In the genomic region with DNA sequence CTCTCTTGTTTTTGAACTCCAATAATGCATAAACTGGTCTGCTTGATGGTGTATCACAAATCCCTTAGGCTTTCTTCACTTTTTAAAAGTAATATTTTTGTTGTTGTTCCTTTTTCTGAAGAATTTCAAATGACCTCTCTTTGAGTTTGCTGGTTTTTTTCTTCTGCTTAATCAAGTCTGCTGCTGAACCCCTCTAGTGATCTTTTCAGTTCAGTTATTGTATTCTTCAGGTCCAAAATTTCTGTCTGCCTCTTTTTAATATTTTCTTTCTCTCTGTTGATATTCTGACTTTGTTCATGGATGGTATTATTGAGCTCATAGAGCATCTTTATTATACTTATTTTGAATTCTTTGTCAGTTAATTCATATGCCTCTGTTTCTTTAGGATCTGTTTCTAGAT, we compare ENCODE assay signal across 33 cellular contexts. TPM values are rescaled to one million over a fixed set of nuclear protein-coding genes. Genes with fewer than 3 reads are reported as not detected.
DNase-seq lines count a peak whose midpoint lies in the region; ATAC-seq, FAIRE-seq and TF ChIP-seq lines count a peak whose summit lies in the region.
"Had no signal": no experiment of that assay in that cellular context is flagged by ENCODE, and none has a peak within 500 bp of the region (broad histone marks: within the 10 kb centered on the region; RNA-seq: fewer than 3 reads in every experiment).

No MANE protein-coding gene starts in this region.

- H3K27ac Mint-ChIP-seq in activated naive CD4-positive, alpha-beta T cell treated with anti-CD3 and anti-CD28 coated beads for 36 hours, result no peak overlapping the region
- H3K27ac Mint-ChIP-seq: B cell; CD14-positive monocyte; CD4-positive, alpha-beta memory T cell; CD4-positive, alpha-beta T cell; CD4-positive, CD25-positive, alpha-beta regulatory T cell; CD8-positive, alpha-beta memory T cell; CD8-positive, alpha-beta T cell had no signal

- no peak overlapping the region for H2AFZ ChIP-seq in HepG2 (ENCODE audit: low read length)
- no peak overlapping the region for H2AFZ ChIP-seq in K562 (ENCODE audit: low read depth, low read length)

- ATAC-seq in HepG2, result no peak
- no peak for ATAC-seq in right lobe of liver
- ATAC-seq in K562, result no peak
- ATAC-seq: A549; CD8-positive, alpha-beta T cell had no signal

- FAIRE-seq in HepG2 (lab: Jason Lieb, UNC) (no peak), K562 (lab: Jason Lieb, UNC) (no peak)
- FAIRE-seq: A204.1, A549, D721Med had no signal

- H3K9ac ChIP-seq in HepG2 (ENCODE audit: insufficient read depth, low read depth, low read length), result no peak overlapping the region
- H3K9ac ChIP-seq in K562 (ENCODE audit: insufficient read depth in 1 of 2, low read depth in 2 of 2, low read length in 2 of 2), result no peak overlapping the region
- H3K9ac ChIP-seq: BLaER1; BLaER1 treated with 17β-estradiol and CSF1 and Interleukin-3, amounts not matched to agents 10 nM and 100 nM had no signal

- H3K36me3 ChIP-seq in HepG2 (replicated peaks in 1 of 2; ENCODE audit: control insufficient read depth in 1 of 2, insufficient read depth in 2 of 2, low read length in 2 of 2) (no peaks in the 10 kb centered on the region), right lobe of liver (no peaks in the 10 kb centered on the region), K562 (ENCODE audit: control insufficient read depth, insufficient read depth, low read length) (no peaks in the 10 kb centered on the region)
- H3K36me3 ChIP-seq: BE2C; BLaER1; BLaER1 treated with 17β-estradiol and CSF1 and Interleukin-3, amounts not matched to agents 10 nM and 100 nM had no signal

- TF ChIP-seq EP300 in HepG2 (IDR thresholded peaks at IDR 0.05; ENCODE audit: low read depth in 2 of 2, low read length in 2 of 2) (no peak), HepG2 (CRISPR knock-in tag; IDR thresholded peaks at IDR 0.05; ENCODE audit: borderline replicate concordance) (no peak), K562 (IDR thresholded peaks at IDR 0.05; ENCODE audit: low read length) (no peak)

- TF ChIP-seq CTCF in HepG2 (CRISPR knock-in tag; IDR thresholded peaks at IDR 0.05), result no peak
- no peak for TF ChIP-seq CTCF in right lobe of liver (IDR thresholded peaks at IDR 0.05)
- TF ChIP-seq CTCF in K562 (IDR thresholded peaks at IDR 0.05 in 2 of 3, conservative IDR thresholded peaks at IDR 0.05 in 1 of 3; ENCODE audit: insufficient read depth in 2 of 3, low read depth in 1 of 3, low read length in 3 of 3), result no peak

- no peaks in the 10 kb centered on the region for H3K9me1 ChIP-seq in K562 (ENCODE audit: control insufficient read depth, insufficient read depth, low read length)

- H3K4me1 ChIP-seq in HepG2 (ENCODE audit: insufficient read depth, low read length) (no peaks in the 10 kb centered on the region), right lobe of liver (no peaks in the 10 kb centered on the region), K562 (replicated peaks in 1 of 2; ENCODE audit: control insufficient read depth in 2 of 2, insufficient read depth in 2 of 2, low read length in 2 of 2) (no peaks in the 10 kb centered on the region)
- H3K4me1 ChIP-seq: A549; BE2C; BLaER1; BLaER1 treated with 17β-estradiol and CSF1 and Interleukin-3, amounts not matched to agents 10 nM and 100 nM; Caco-2 had no signal

- peaks cover 16% of the 10 kb centered on the region for H3K9me3 Mint-ChIP-seq in activated naive CD4-positive, alpha-beta T cell treated with anti-CD3 and anti-CD28 coated beads for 36 hours

- POLR2A ChIA-PET in HepG2 (lab: Yijun Ruan, JAX) (no interaction called here), K562 (lab: Yijun Ruan, JAX) (no interaction called here)

- no peaks in the 10 kb centered on the region for H3K4me1 Mint-ChIP-seq in activated naive CD4-positive, alpha-beta T cell treated with anti-CD3 and anti-CD28 coated beads for 36 hours (ENCODE audit: low read depth)
- H3K4me1 Mint-ChIP-seq: B cell; CD14-positive monocyte; CD4-positive, alpha-beta memory T cell; CD4-positive, CD25-positive, alpha-beta regulatory T cell; CD8-positive, alpha-beta memory T cell had no signal

- DNase-seq in HepG2 (ENCODE audit: low spot score) (no peak), right lobe of liver (no peak), K562 (ENCODE audit: extremely low read depth in 1 of 4, low spot score in 3 of 4) (no peak)
- no peak for DNase-seq in activated naive CD4-positive, alpha-beta T cell treated with anti-CD3 and anti-CD28 coated beads for 36 hours
- DNase-seq: 8988T; ACHN; AML-193; BE2C; C1 segment of cervical spinal cord; Caco-2; Calu3; CD4-positive, alpha-beta memory T cell; CD4-positive, alpha-beta T cell; CD4-positive, CD25-positive, alpha-beta regulatory T cell; CD8-positive, alpha-beta memory T cell; CD8-positive, alpha-beta T cell; COR-L47; DMS 273 treated with DMSO at 0.1 percent for 48 hours; DMS153; DMS53; DMS79; DMS79 treated with DMSO at 0.1 percent for 48 hours; DND-41; EL had no signal

- TF ChIP-seq POLR2A in HepG2 (IDR thresholded peaks at IDR 0.05; ENCODE audit: insufficient read depth in 1 of 2, low read depth in 2 of 2, low read length in 2 of 2) (no peak), right lobe of liver (IDR thresholded peaks at IDR 0.05) (no peak), K562 (conservative IDR thresholded peaks at IDR 0.05) (no peak)

- CTCF ChIA-PET in HepG2 (lab: Yijun Ruan, JAX; ENCODE audit: low intra/inter-chr PET ratio, low total read pairs) (no interaction called here), K562 (lab: Yijun Ruan, JAX; ENCODE audit: low intra/inter-chr PET ratio) (interaction anchor here (0.6 kb wide), 1 partner anchor 15 kb away, joined by 6 read pairs; no protein-coding TSS in a partner anchor)
- CTCF ChIA-PET in activated naive CD4-positive, alpha-beta T cell treated with anti-CD3 and anti-CD28 coated beads for 36 hours (lab: Charles Lee), result no interaction called here

- in situ Hi-C loops in HepG2 (cut with HindIII; ENCODE audit: extremely low pct_ligation_motif_present, low pct_unique_long_range_greater_than_20kb), result loop anchor here (25.0 kb wide), 1 partner anchor 470 kb away; no protein-coding TSS in a partner anchor
- in situ Hi-C loops in K562 (cut with MboI), result no loop called here

- TF ChIP-seq RAD21 in HepG2 (CRISPR knock-in tag; IDR thresholded peaks at IDR 0.05) (no peak), K562 (CRISPR knock-in tag; conservative IDR thresholded peaks at IDR 0.05 in 1 of 2, IDR thresholded peaks at IDR 0.05 in 1 of 2) (no peak)

- H3K79me2 ChIP-seq in HepG2 (ENCODE audit: insufficient read depth, low read length) (no peaks in the 10 kb centered on the region), K562 (ENCODE audit: control insufficient read depth, insufficient read depth, low read length) (no peaks in the 10 kb centered on the region)

- intact Hi-C loops in HepG2 (cut with micrococcal nuclease; ENCODE audit: unreplicated experiment) (no loop called here), right lobe of liver (cut with DNase I) (no loop called here), K562 (cut with micrococcal nuclease) (no loop called here)
- intact Hi-C loops in activated naive CD4-positive, alpha-beta T cell treated with anti-CD3 and anti-CD28 coated beads for 36 hours (cut with micrococcal nuclease), result no loop called here

- no peaks in the 10 kb centered on the region for H4K20me1 ChIP-seq in HepG2 (ENCODE audit: insufficient read depth, low read length)
- no peaks in the 10 kb centered on the region for H4K20me1 ChIP-seq in K562 (replicated peaks; ENCODE audit: control insufficient read depth, insufficient read depth, low read length)
- H4K20me1 ChIP-seq: BLaER1; BLaER1 treated with 17β-estradiol and CSF1 and Interleukin-3, amounts not matched to agents 10 nM and 100 nM had no signal

- H3K27me3 Mint-ChIP-seq in activated naive CD4-positive, alpha-beta T cell treated with anti-CD3 and anti-CD28 coated beads for 36 hours (ENCODE audit: low read depth), result peaks cover 12% of the 10 kb centered on the region

- H3K4me2 ChIP-seq in HepG2 (ENCODE audit: low read depth, low read length), result no peak overlapping the region
- H3K4me2 ChIP-seq in K562 (ENCODE audit: insufficient read depth, low read length), result no peak overlapping the region
- H3K4me2 ChIP-seq: A549; BLaER1; BLaER1 treated with 17β-estradiol and CSF1 and Interleukin-3, amounts not matched to agents 10 nM and 100 nM had no signal

- H3K9me3 ChIP-seq in HepG2 (ENCODE audit: low read length) (no peaks in the 10 kb centered on the region; the same call in 1 of the 2 replicates), right lobe of liver (no peaks in the 10 kb centered on the region), K562 (replicated peaks; ENCODE audit: control insufficient read depth, insufficient read depth, low read depth, low read length) (peaks cover 3% of the 10 kb centered on the region; the same call in 1 of the 2 replicates)
- H3K9me3 ChIP-seq: BE2C had no signal

- H3K4me3 ChIP-seq in HepG2 (replicated peaks in 1 of 3; ENCODE audit: insufficient read depth in 1 of 3, low read depth in 2 of 3, low read length in 3 of 3) (no peak overlapping the region), right lobe of liver (no peak overlapping the region), K562 (no peak overlapping the region)
- H3K4me3 ChIP-seq: A549; BLaER1; BLaER1 treated with 17β-estradiol and CSF1 and Interleukin-3, amounts not matched to agents 10 nM and 100 nM had no signal

- H3K4me3 Mint-ChIP-seq in activated naive CD4-positive, alpha-beta T cell treated with anti-CD3 and anti-CD28 coated beads for 36 hours, result no peak overlapping the region
- H3K4me3 Mint-ChIP-seq: B cell; CD14-positive monocyte; CD4-positive, alpha-beta memory T cell; CD4-positive, alpha-beta T cell; CD4-positive, CD25-positive, alpha-beta regulatory T cell; CD8-positive, alpha-beta memory T cell; CD8-positive, alpha-beta T cell had no signal

- H3K27ac ChIP-seq in HepG2 (ENCODE audit: extremely low read length, insufficient read depth, low read length) (no peak overlapping the region), right lobe of liver (no peak overlapping the region), K562 (ENCODE audit: extremely low read depth, low read depth, low read length) (no peak overlapping the region)
- H3K27ac ChIP-seq: 22Rv1; A549; BLaER1; BLaER1 treated with 17β-estradiol and CSF1 and Interleukin-3, amounts not matched to agents 10 nM and 100 nM; C4-2B had no signal

- no peaks in the 10 kb centered on the region for H3K27me3 ChIP-seq in HepG2 (ENCODE audit: control insufficient read depth in 1 of 2, insufficient read depth in 2 of 2, low read length in 2 of 2)
- no peaks in the 10 kb centered on the region for H3K27me3 ChIP-seq in right lobe of liver
- H3K27me3 ChIP-seq in K562 (ENCODE audit: control insufficient read depth in 2 of 2, insufficient read depth in 2 of 2, low read length in 2 of 2), result no peaks in the 10 kb centered on the region
- H3K27me3 ChIP-seq: BE2C; BLaER1; BLaER1 treated with 17β-estradiol and CSF1 and Interleukin-3, amounts not matched to agents 10 nM and 100 nM had no signal

- BruUV-seq in HepG2 (replicated peaks; lab: Mats Ljungman, UMichigan) (no TSS peak), K562 (replicated peaks; lab: Mats Ljungman, UMichigan) (no TSS peak)

- peaks cover 1% of the 10 kb centered on the region for H3K36me3 Mint-ChIP-seq in activated naive CD4-positive, alpha-beta T cell treated with anti-CD3 and anti-CD28 coated beads for 36 hours (ENCODE audit: low read depth)
- H3K36me3 Mint-ChIP-seq: CD14-positive monocyte; CD4-positive, alpha-beta memory T cell; CD4-positive, CD25-positive, alpha-beta regulatory T cell; CD8-positive, alpha-beta memory T cell; CD8-positive, alpha-beta T cell had no signal

RNA-seq across cellular contexts. Expression of a gene that starts 21.8 kb away (rescaled TPM):
- total RNA-seq in HepG2 (2016; rRNA removed; fragmentation: Illumina TruSeq; extraction: Trizol) (14.7 and 20.2 TPM in 2 replicates), right lobe of liver (10 to 100 TPM in 1 of 6 experiments, 1 to 10 TPM in 4, under 1 TPM in 1; 0.93 to 40.3 (median 2.0) TPM), K562 (2014; rRNA removed) (23.6 and 24.0 TPM in 2 replicates), K562 (2014; rRNA removed; fragmentation: Illumina TruSeq; extraction: Trizol) (43.0 and 52.6 TPM in 2 replicates), K562 (2015; rRNA removed; fragmentation: Illumina TruSeq; extraction: Trizol) (36.2 and 41.1 TPM in 2 replicates), K562 (2021) (21.8 and 26.0 TPM in 2 replicates)
- 1.2 and 1.9 TPM in 2 replicates for total RNA-seq in HepG2 (2016; cell fraction: cytosol; rRNA removed; fragmentation: Illumina TruSeq; extraction: Trizol; ENCODE audit: low read depth)
- 15.0 and 18.5 TPM in 2 replicates for total RNA-seq in HepG2 (2016; cell fraction: insoluble cytoplasmic fraction; rRNA removed; fragmentation: Illumina TruSeq; extraction: Trizol)
- total RNA-seq in HepG2 (2016; cell fraction: membrane; rRNA removed; fragmentation: Illumina TruSeq; extraction: Trizol), result 2.5 and 2.8 TPM in 2 replicates
- 30.2 and 35.8 TPM in 2 replicates for total RNA-seq in HepG2 (2016; cell fraction: nucleus; rRNA removed; fragmentation: Illumina TruSeq; extraction: Trizol)
- polyA plus RNA-seq in HepG2 (2011; rRNA removed) (0.82 and 1.3 TPM in 2 replicates), K562 (2011; rRNA removed) (8.1 and 9.9 TPM in 2 replicates), K562 (2014; fragmentation: Illumina TruSeq; extraction: Trizol) (20.6 and 25.7 TPM in 2 replicates), K562 (2014; fragmentation: Nextera tagmentation; extraction: Ambion mirVana) (10 to 100 TPM; 12.0 to 14.2 TPM), K562 (2014; rRNA removed) (19.3 and 39.3 TPM in 2 replicates)
- polyA plus RNA-seq in HepG2 (2011; cell fraction: cytosol; rRNA removed), result 0.62 and 0.77 TPM in 2 replicates
- polyA plus RNA-seq in HepG2 (2011; cell fraction: nucleus; rRNA removed), result 1.4 and 2.1 TPM in 2 replicates
- polyA plus RNA-seq in HepG2 (2012), result 2.4 and 4.1 TPM in 2 replicates
- polyA plus RNA-seq in HepG2 (2016; cell fraction: cytosol; fragmentation: Illumina TruSeq; extraction: Trizol; ENCODE audit: low read depth), result 0.10 and 0.26 TPM in 2 replicates
- polyA plus RNA-seq in HepG2 (2016; cell fraction: insoluble cytoplasmic fraction; fragmentation: Illumina TruSeq; extraction: Trizol; ENCODE audit: low read depth), result 7.5 and 7.9 TPM in 2 replicates
- polyA plus RNA-seq in HepG2 (2016; cell fraction: membrane; fragmentation: Illumina TruSeq; extraction: Trizol; ENCODE audit: low read depth), result 0.38 and 0.42 TPM in 2 replicates
- 13.1 and 14.4 TPM in 2 replicates for polyA plus RNA-seq in HepG2 (2016; cell fraction: nucleus; fragmentation: Illumina TruSeq; extraction: Trizol; ENCODE audit: insufficient read depth, low read depth)
- polyA minus RNA-seq in HepG2 (2011; rRNA and poly(A)+ RNA removed; ENCODE audit: low replicate concordance), result 2.7 and 39.8 TPM in 2 replicates
- polyA minus RNA-seq in HepG2 (2011; cell fraction: cytosol; rRNA and poly(A)+ RNA removed), result 1.8 and 2.5 TPM in 2 replicates
- 17.9 and 54.2 TPM in 2 replicates for polyA minus RNA-seq in HepG2 (2011; cell fraction: nucleus; rRNA and poly(A)+ RNA removed)
- total RNA-seq in K562 (2011; cell fraction: chromatin; rRNA removed; ENCODE audit: low replicate concordance), result 82.1 and 159 TPM in 2 replicates
- 23.8 and 41.8 TPM in 2 replicates for total RNA-seq in K562 (2011; cell fraction: nucleolus; rRNA removed)
- 54.3 and 76.0 TPM in 2 replicates for total RNA-seq in K562 (2011; cell fraction: nucleoplasm; rRNA removed)
- 3.7 and 5.0 TPM in 2 replicates for polyA plus RNA-seq in K562 (2011; cell fraction: cytosol; rRNA removed)
- 31.5 and 33.2 TPM in 2 replicates for polyA plus RNA-seq in K562 (2011; cell fraction: nucleus; rRNA removed)
- 12.8 and 18.9 TPM in 2 replicates for polyA plus RNA-seq in K562 (2012)
- 52.2 and 59.6 TPM in 2 replicates for polyA minus RNA-seq in K562 (2011; rRNA and poly(A)+ RNA removed)
- 9.7 and 18.1 TPM in 2 replicates for polyA minus RNA-seq in K562 (2011; cell fraction: cytosol; rRNA and poly(A)+ RNA removed)
- 58.7 and 94.1 TPM in 2 replicates for polyA minus RNA-seq in K562 (2011; cell fraction: nucleus; rRNA and poly(A)+ RNA removed)
- total RNA-seq in activated naive CD4-positive, alpha-beta T cell treated with anti-CD3 and anti-CD28 coated beads for 36 hours, result 10 to 100 TPM; 55.1 to 62.0 TPM

RNA-seq across cellular contexts. Expression of a gene that starts 45.3 kb away (rescaled TPM):
- total RNA-seq in HepG2 (2016; rRNA removed; fragmentation: Illumina TruSeq; extraction: Trizol) (5.4 and 8.0 TPM in 2 replicates), right lobe of liver (10 to 100 TPM; 33.6 to 69.3 (median 47.5) TPM), K562 (2014; rRNA removed) (167 and 170 TPM in 2 replicates), K562 (2014; rRNA removed; fragmentation: Illumina TruSeq; extraction: Trizol) (136 and 159 TPM in 2 replicates), K562 (2015; rRNA removed; fragmentation: Illumina TruSeq; extraction: Trizol) (197 and 201 TPM in 2 replicates), K562 (2021) (124 and 143 TPM in 2 replicates)
- total RNA-seq in HepG2 (2016; cell fraction: cytosol; rRNA removed; fragmentation: Illumina TruSeq; extraction: Trizol; ENCODE audit: low read depth), result 0.20 and 0.26 TPM in 2 replicates
- total RNA-seq in HepG2 (2016; cell fraction: insoluble cytoplasmic fraction; rRNA removed; fragmentation: Illumina TruSeq; extraction: Trizol), result 5.8 and 10.1 TPM in 2 replicates
- total RNA-seq in HepG2 (2016; cell fraction: membrane; rRNA removed; fragmentation: Illumina TruSeq; extraction: Trizol), result 0.99 and 1.3 TPM in 2 replicates
- 1.7 and 2.3 TPM in 2 replicates for total RNA-seq in HepG2 (2016; cell fraction: nucleus; rRNA removed; fragmentation: Illumina TruSeq; extraction: Trizol)
- polyA plus RNA-seq in HepG2 (2011; rRNA removed) (1.7 and 2.2 TPM in 2 replicates), K562 (2011; rRNA removed) (118 and 154 TPM in 2 replicates), K562 (2014; fragmentation: Illumina TruSeq; extraction: Trizol) (134 and 176 TPM in 2 replicates), K562 (2014; fragmentation: Nextera tagmentation; extraction: Ambion mirVana) (10 to 100 TPM; 46.5 to 51.2 TPM), K562 (2014; rRNA removed) (177 and 211 TPM in 2 replicates)
- polyA plus RNA-seq in HepG2 (2011; cell fraction: cytosol; rRNA removed), result 1.7 and 1.8 TPM in 2 replicates
- polyA plus RNA-seq in HepG2 (2011; cell fraction: nucleus; rRNA removed), result 0.23 and 0.26 TPM in 2 replicates
- polyA plus RNA-seq in HepG2 (2012), result 0.79 and 1.1 TPM in 2 replicates
- polyA plus RNA-seq in HepG2 (2016; cell fraction: cytosol; fragmentation: Illumina TruSeq; extraction: Trizol; ENCODE audit: low read depth), result 0.38 and 0.42 TPM in 2 replicates
- 9.2 TPM in 2 replicates for polyA plus RNA-seq in HepG2 (2016; cell fraction: insoluble cytoplasmic fraction; fragmentation: Illumina TruSeq; extraction: Trizol; ENCODE audit: low read depth)
- polyA plus RNA-seq in HepG2 (2016; cell fraction: membrane; fragmentation: Illumina TruSeq; extraction: Trizol; ENCODE audit: low read depth), result 0.95 and 1.4 TPM in 2 replicates
- 2.4 and 5.1 TPM in 2 replicates for polyA plus RNA-seq in HepG2 (2016; cell fraction: nucleus; fragmentation: Illumina TruSeq; extraction: Trizol; ENCODE audit: insufficient read depth, low read depth)
- 0.26 and 32.6 TPM in 2 replicates for polyA minus RNA-seq in HepG2 (2011; rRNA and poly(A)+ RNA removed; ENCODE audit: low replicate concordance)
- 0.69 and 1.3 TPM in 2 replicates for polyA minus RNA-seq in HepG2 (2011; cell fraction: cytosol; rRNA and poly(A)+ RNA removed)
- polyA minus RNA-seq in HepG2 (2011; cell fraction: nucleus; rRNA and poly(A)+ RNA removed), result 0.87 and 1.3 TPM in 2 replicates
- total RNA-seq in K562 (2011; cell fraction: chromatin; rRNA removed; ENCODE audit: low replicate concordance), result 7.1 and 20.6 TPM in 2 replicates
- total RNA-seq in K562 (2011; cell fraction: nucleolus; rRNA removed), result 10.7 and 13.6 TPM in 2 replicates
- 16.9 and 21.3 TPM in 2 replicates for total RNA-seq in K562 (2011; cell fraction: nucleoplasm; rRNA removed)
- polyA plus RNA-seq in K562 (2011; cell fraction: cytosol; rRNA removed), result 68.1 and 105 TPM in 2 replicates
- polyA plus RNA-seq in K562 (2011; cell fraction: nucleus; rRNA removed), result 42.9 and 66.4 TPM in 2 replicates
- polyA plus RNA-seq in K562 (2012), result 116 and 124 TPM in 2 replicates
- 43.4 and 58.1 TPM in 2 replicates for polyA minus RNA-seq in K562 (2011; rRNA and poly(A)+ RNA removed)
- 61.7 and 69.7 TPM in 2 replicates for polyA minus RNA-seq in K562 (2011; cell fraction: cytosol; rRNA and poly(A)+ RNA removed)
- polyA minus RNA-seq in K562 (2011; cell fraction: nucleus; rRNA and poly(A)+ RNA removed), result 8.2 and 15.4 TPM in 2 replicates
- total RNA-seq in activated naive CD4-positive, alpha-beta T cell treated with anti-CD3 and anti-CD28 coated beads for 36 hours, result 10 to 100 TPM; 43.2 to 48.4 TPM
